Comparison of ENCODE assay signal across 15 cellular contexts in genomic region chr14:94612174-94612573, GRCh38. TPM values are rescaled to one million over a fixed set of nuclear protein-coding genes. Genes with fewer than 3 reads are reported as not detected.
DNase-seq lines count a peak whose midpoint lies in the region; ATAC-seq, FAIRE-seq and TF ChIP-seq lines count a peak whose summit lies in the region.
"Had no signal": no experiment of that assay in that cellular context is flagged by ENCODE, and none has a peak within 500 bp of the region (broad histone marks: within the 10 kb centered on the region; RNA-seq: fewer than 3 reads in every experiment).

Gene SERPINA3, plus strand, starts transcription at chr14:94612391. Its CDS starts 2,051 bp downstream, at chr14:94614442.

- H3K27me3 Mint-ChIP-seq in T-cell = peaks cover 4 to 5% of the 10 kb centered on the region in 2 donors
- H3K27me3 Mint-ChIP-seq: activated CD4-positive, alpha-beta memory T cell treated with anti-CD3 and anti-CD28 coated beads for 36 hours had no signal

- FAIRE-seq in GM19239 (lab: Jason Lieb, UNC) (no peak), GM12891 (lab: Jason Lieb, UNC) (no peak)
- FAIRE-seq: endothelial cell of umbilical vein, keratinocyte had no signal

- TF ChIP-seq CTCF in RWPE2 (IDR thresholded peaks at IDR 0.05; ENCODE audit: poor library complexity, severe bottlenecking) (no peak), fibroblast of pulmonary artery (IDR thresholded peaks at IDR 0.05; ENCODE audit: low read length, missing control alignments) (no peak), mucosa of descending colon (IDR thresholded peaks at IDR 0.05) (no peak), thoracic aorta (IDR thresholded peaks at IDR 0.05) (no peak)

- no peak within 1 kb of the TSS for H3K4me3 Mint-ChIP-seq in T-cell
- H3K4me3 Mint-ChIP-seq: activated CD4-positive, alpha-beta memory T cell treated with anti-CD3 and anti-CD28 coated beads for 36 hours; CD8-positive, alpha-beta T cell had no signal

- no peaks in the 10 kb centered on the region for H3K9me3 ChIP-seq in RWPE2 (ENCODE audit: severe bottlenecking)
- H3K9me3 ChIP-seq in mucosa of descending colon = peaks cover 5% of the 10 kb centered on the region
- H3K9me3 ChIP-seq in thoracic aorta = no peaks in the 10 kb centered on the region

- H3K36me3 Mint-ChIP-seq in T-cell = no peaks in the 10 kb centered on the region
- H3K36me3 Mint-ChIP-seq: activated CD4-positive, alpha-beta memory T cell treated with anti-CD3 and anti-CD28 coated beads for 36 hours; CD8-positive, alpha-beta T cell had no signal

- H3K27ac Mint-ChIP-seq in T-cell = no peak within 1 kb of the TSS
- H3K27ac Mint-ChIP-seq: activated CD4-positive, alpha-beta memory T cell treated with anti-CD3 and anti-CD28 coated beads for 36 hours; CD8-positive, alpha-beta T cell had no signal

- no peak for TF ChIP-seq POLR2A in GM12891 (IDR thresholded peaks at IDR 0.05; ENCODE audit: low read depth, low read length)

- H3K36me3 ChIP-seq in RWPE2 (ENCODE audit: low read depth) = no peaks in the 10 kb centered on the region
- H3K36me3 ChIP-seq in mucosa of descending colon (ENCODE audit: low read depth) = no peaks in the 10 kb centered on the region
- H3K36me3 ChIP-seq in thoracic aorta = no peaks in the 10 kb centered on the region

- peaks cover 31% of the 10 kb centered on the region for H3K4me1 ChIP-seq in RWPE2 (ENCODE audit: insufficient read depth, poor library complexity, severe bottlenecking)
- no peaks in the 10 kb centered on the region for H3K4me1 ChIP-seq in mucosa of descending colon (ENCODE audit: low read depth)
- H3K4me1 ChIP-seq in thoracic aorta (ENCODE audit: control insufficient read depth in 1 of 2, low read depth in 2 of 2) = no peaks in the 10 kb centered on the region

- H3K27ac ChIP-seq in RWPE2 (ENCODE audit: poor library complexity, severe bottlenecking) (peak within 1 kb of the TSS; percentile 76), thoracic aorta (no peak within 1 kb of the TSS)

- intact Hi-C loops in mucosa of descending colon (cut with DNase I, micrococcal nuclease) = no loop called here

- H3K27me3 ChIP-seq in RWPE2 (ENCODE audit: insufficient read depth, poor library complexity, severe bottlenecking) (no peaks in the 10 kb centered on the region), thoracic aorta (replicated peaks; ENCODE audit: insufficient read depth) (no peaks in the 10 kb centered on the region)

- H3K9me3 Mint-ChIP-seq in T-cell = peaks cover 1 to 8% (median 7%) of the 10 kb centered on the region in 3 donors

- H3K4me3 ChIP-seq in RWPE2 (ENCODE audit: severe bottlenecking) (no peak within 1 kb of the TSS), fibroblast of pulmonary artery (replicated peaks; ENCODE audit: low read depth, low read length) (peak within 1 kb of the TSS; percentile 35), mucosa of descending colon (no peak within 1 kb of the TSS), thoracic aorta (no peak within 1 kb of the TSS)
- H3K4me3 ChIP-seq: skin epidermis had no signal

- no peaks in the 10 kb centered on the region for H3K4me1 Mint-ChIP-seq in T-cell

- ATAC-seq in RWPE2 (ENCODE audit: low read depth) = no peak
- peak; percentile 16 for ATAC-seq in mucosa of descending colon
- ATAC-seq in thoracic aorta (ENCODE audit: insufficient number of reproducible peaks, low FRiP score, low read depth) = no peak
- ATAC-seq in HG02981 (IDR thresholded peaks at IDR 0.05; ENCODE audit: unreplicated experiment) = no peak
- ATAC-seq in T-cell (replicated peaks in 1 of 4) = no peak
- ATAC-seq: CD8-positive, alpha-beta T cell had no signal

- CTCF ChIA-PET in T-cell (lab: Charles Lee) = no interaction called here

- POLR2A ChIA-PET in T-cell (lab: Charles Lee) = no interaction called here

- DNase-seq in RWPE2 (ENCODE audit: low spot score) = no peak
- peak; percentile 78 for DNase-seq in fibroblast of pulmonary artery (ENCODE audit: low read depth)
- no peak for DNase-seq in mucosa of descending colon
- DNase-seq in thoracic aorta (ENCODE audit: low spot score) = no peak
- DNase-seq in GM19239 (ENCODE audit: insufficient read length, low spot score) = no peak
- DNase-seq in GM12891 (ENCODE audit: insufficient read length, low spot score) = no peak
- DNase-seq in T-cell = no peak
- DNase-seq: activated CD4-positive, alpha-beta memory T cell treated with anti-CD3 and anti-CD28 coated beads for 36 hours; CD8-positive, alpha-beta T cell; MV-4-11; NCI-H524 treated with DMSO at 0.1 percent for 48 hours had no signal

TF ChIP-seq in GM12891, 5 proteins besides CTCF, POLR2A, EP300 and RAD21:
- TF ChIP-seq PAX5 (IDR thresholded peaks at IDR 0.05; ENCODE audit: insufficient read depth, low read length, severe bottlenecking) = no peak
- no peak for TF ChIP-seq POU2F2 (IDR thresholded peaks at IDR 0.05; ENCODE audit: low read depth, low read length)
- no peak for TF ChIP-seq SPI1 (IDR thresholded peaks at IDR 0.05; ENCODE audit: low read depth, low read length)
- TF ChIP-seq TAF1 (IDR thresholded peaks at IDR 0.05; ENCODE audit: low read depth, low read length) = no peak
- TF ChIP-seq POLR2AphosphoS5 (IDR thresholded peaks at IDR 0.05; ENCODE audit: low read depth, low read length) = no peak

RNA-seq across cellular contexts. Expression of gene SERPINA3, which starts in this region (rescaled TPM):
- total RNA-seq in mucosa of descending colon = 10 to 100 TPM in 2 of 3 donors, 1 to 10 TPM in 1; 3.1 to 43.9 (median 41.3) TPM
- total RNA-seq in thoracic aorta = 100 to 1,000 TPM; 140 to 252 TPM
- not detected for polyA plus RNA-seq in GM12891 (2012; ENCODE audit: low read depth, missing spikeins)
- total RNA-seq in T-cell = 1 to 10 TPM in 3 of 5 donors, not detected in 2; 4.0 to 6.1 (median 4.4) TPM
- total RNA-seq: activated CD4-positive, alpha-beta memory T cell treated with anti-CD3 and anti-CD28 coated beads for 36 hours; CD8-positive, alpha-beta T cell; endothelial cell of umbilical vein had no signal
- polyA plus RNA-seq: endothelial cell of umbilical vein had no signal
